In the genomic region with DNA sequence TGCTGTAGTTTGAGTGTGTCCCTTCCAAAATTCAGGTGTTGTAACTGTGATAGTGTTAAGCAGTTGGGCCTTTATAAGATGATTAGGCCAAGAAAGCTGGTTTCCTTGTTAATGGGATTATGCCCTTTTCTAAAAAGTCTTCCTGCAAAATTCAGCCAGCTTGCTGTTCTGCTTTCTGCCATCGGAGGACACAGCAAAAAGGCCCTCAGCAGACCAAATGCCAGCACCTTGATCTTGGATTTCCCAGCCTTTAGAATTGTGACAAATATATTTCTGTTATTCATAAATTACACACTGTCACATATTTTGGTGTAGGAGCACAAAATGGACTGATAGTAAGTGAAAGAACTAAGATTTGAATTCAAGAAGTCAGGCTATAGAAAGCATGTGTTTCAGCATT, we compare ENCODE assay signal across 36 cellular contexts.
"Had no signal": no experiment of that assay in that cellular context is flagged by ENCODE, and none has a peak within 500 bp of the region (broad histone marks: within the 10 kb centered on the region; RNA-seq: fewer than 3 reads in every experiment).

No MANE protein-coding gene starts in this region.

- H3K27ac Mint-ChIP-seq: activated CD4-positive, alpha-beta memory T cell treated with anti-CD3 and anti-CD28 coated beads for 36 hours; activated CD4-positive, alpha-beta T cell treated with anti-CD3 and anti-CD28 coated beads for 36 hours; activated naive CD4-positive, alpha-beta T cell treated with anti-CD3 and anti-CD28 coated beads, Interleukin-2, amount 10 ng/mL, durations not matched to agents 7 days and 5 days; activated naive CD8-positive, alpha-beta T cell; activated naive CD8-positive, alpha-beta T cell treated with anti-CD3 and anti-CD28 coated beads, Interleukin-2, amount 50 U/mL, for 24 hours; brain; T-helper 1 cell treated with Interleukin-12 subunit alpha and Interleukin-12 subunit beta and Interleukin-4 antibody, amounts not matched to agents 30 μg/mL and 1 μg/mL, for 36 hours; T-helper 2 cell treated with Interferon-gamma antibody and Interleukin-4, amounts not matched to agents 5 μg/mL and 100 μg/mL, for 36 hours; WTC11 had no signal

- H3K4me3 ChIP-seq: Peyer's patch, SJSA1 had no signal

- H3K36me3 Mint-ChIP-seq: activated CD4-positive, alpha-beta memory T cell treated with anti-CD3 and anti-CD28 coated beads for 36 hours; activated naive CD4-positive, alpha-beta T cell treated with anti-CD3 and anti-CD28 coated beads, Interleukin-2, amount 10 ng/mL, durations not matched to agents 7 days and 5 days; activated naive CD8-positive, alpha-beta T cell; brain had no signal

- H3K4me2 ChIP-seq: SK-N-SH had no signal

- H3K9ac ChIP-seq: SK-N-SH had no signal

- H3K27me3 Mint-ChIP-seq: activated CD4-positive, alpha-beta memory T cell treated with anti-CD3 and anti-CD28 coated beads for 36 hours; activated CD4-positive, alpha-beta T cell treated with anti-CD3 and anti-CD28 coated beads for 36 hours; activated naive CD4-positive, alpha-beta T cell treated with anti-CD3 and anti-CD28 coated beads, Interleukin-2, amount 10 ng/mL, durations not matched to agents 7 days and 5 days; activated naive CD8-positive, alpha-beta T cell; activated naive CD8-positive, alpha-beta T cell treated with anti-CD3 and anti-CD28 coated beads, Interleukin-2, amount 50 U/mL, for 24 hours; brain had no signal

- H3K4me1 ChIP-seq: Peyer's patch, SJSA1 had no signal

- H3K9me3 ChIP-seq: Peyer's patch, SJSA1, SK-N-SH had no signal

- H3K4me1 Mint-ChIP-seq: activated CD4-positive, alpha-beta T cell treated with anti-CD3 and anti-CD28 coated beads for 36 hours; activated naive CD4-positive, alpha-beta T cell treated with anti-CD3 and anti-CD28 coated beads, Interleukin-2, amount 10 ng/mL, durations not matched to agents 7 days and 5 days; activated naive CD8-positive, alpha-beta T cell treated with anti-CD3 and anti-CD28 coated beads, Interleukin-2, amount 50 U/mL, for 24 hours; WTC11 had no signal

- H3K4me3 Mint-ChIP-seq: activated CD4-positive, alpha-beta memory T cell treated with anti-CD3 and anti-CD28 coated beads for 36 hours; activated CD4-positive, alpha-beta T cell treated with anti-CD3 and anti-CD28 coated beads for 36 hours; activated naive CD4-positive, alpha-beta T cell treated with anti-CD3 and anti-CD28 coated beads, Interleukin-2, amount 10 ng/mL, durations not matched to agents 7 days and 5 days; activated naive CD8-positive, alpha-beta T cell; activated naive CD8-positive, alpha-beta T cell treated with anti-CD3 and anti-CD28 coated beads, Interleukin-2, amount 50 U/mL, for 24 hours; activated T-cell treated with anti-CD3 and anti-CD28 coated beads, Interleukin-2, amount 50 U/mL, for 4 hours; brain; T-helper 1 cell treated with Interleukin-12 subunit alpha and Interleukin-12 subunit beta and Interleukin-4 antibody, amounts not matched to agents 30 μg/mL and 1 μg/mL, for 36 hours; T-helper 2 cell treated with Interferon-gamma antibody and Interleukin-4, amounts not matched to agents 5 μg/mL and 100 μg/mL, for 36 hours; WTC11 had no signal

- DNase-seq: activated CD4-positive, alpha-beta memory T cell treated with anti-CD3 and anti-CD28 coated beads for 36 hours; activated CD4-positive, alpha-beta T cell treated with anti-CD3 and anti-CD28 coated beads for 36 hours; activated CD4-positive, alpha-beta T cell treated with anti-CD3 and anti-CD28 coated beads, Interleukin-2, amount 50 U/mL, for 1 hour; activated CD8-positive, alpha-beta memory T cell treated with anti-CD3 and anti-CD28 coated beads, Interleukin-2, amount 50 U/mL, for 4 hours; activated effector memory CD4-positive, alpha-beta T cell treated with Interleukin-2 at 50 U/mL for 16 hours; activated naive CD4-positive, alpha-beta T cell treated with anti-CD3 and anti-CD28 coated beads, Interleukin-2, amount 10 ng/mL, durations not matched to agents 7 days and 5 days; activated naive CD8-positive, alpha-beta T cell treated with anti-CD3 and anti-CD28 coated beads, Interleukin-2, amount 50 U/mL, for 24 hours; activated T-cell treated with anti-CD3 and anti-CD28 coated beads for 4 hours; activated T-cell treated with anti-CD3 and anti-CD28 coated beads, Interleukin-2, amount 50 U/mL, for 4 hours; anterior cingulate cortex; caudate nucleus; cerebellar nuclear complex; NCI-H1092 treated with DMSO at 0.1 percent for 48 hours; NCI-H1417; NCI-H146; NCI-H187; NCI-H2029 treated with DMSO at 0.1 percent for 48 hours; NCI-H2107; NCI-H2171; NCI-H510A; NCI-H526 treated with DMSO at 0.1 percent for 48 hours; NK-92 treated with Interleukin-12 subunit alpha and Interleukin-12 subunit beta, amount 100 ng/mL, for 24 hours; PC-3; Peyer's patch; RPMI8226; SHP77 treated with DMSO at 0.1 percent for 48 hours; SK-N-SH had no signal

- FAIRE-seq: bronchial epithelial cell, TTC549 had no signal

- H3K36me3 ChIP-seq: Peyer's patch, SJSA1 had no signal

- H3K27me3 ChIP-seq: Peyer's patch, SJSA1 had no signal

- H3K27ac ChIP-seq: Peyer's patch, SJSA1 had no signal

- ATAC-seq: activated CD4-positive, alpha-beta T cell treated with anti-CD3 and anti-CD28 coated beads for 36 hours; activated CD4-positive, CD25-positive, alpha-beta regulatory T cell treated with anti-CD3 and anti-CD28 coated beads, Interleukin-2, amount 50 U/mL, for 24 hours; activated naive CD8-positive, alpha-beta T cell treated with anti-CD3 and anti-CD28 coated beads, Interleukin-2, amount 50 U/mL, for 24 hours; activated T-cell treated with anti-CD3 and anti-CD28 coated beads, Interleukin-2, amount 50 U/mL, for 4 hours; PC-3; WTC11 had no signal
